Comparison of ENCODE assay signal across 12 cellular contexts in the genomic region with DNA sequence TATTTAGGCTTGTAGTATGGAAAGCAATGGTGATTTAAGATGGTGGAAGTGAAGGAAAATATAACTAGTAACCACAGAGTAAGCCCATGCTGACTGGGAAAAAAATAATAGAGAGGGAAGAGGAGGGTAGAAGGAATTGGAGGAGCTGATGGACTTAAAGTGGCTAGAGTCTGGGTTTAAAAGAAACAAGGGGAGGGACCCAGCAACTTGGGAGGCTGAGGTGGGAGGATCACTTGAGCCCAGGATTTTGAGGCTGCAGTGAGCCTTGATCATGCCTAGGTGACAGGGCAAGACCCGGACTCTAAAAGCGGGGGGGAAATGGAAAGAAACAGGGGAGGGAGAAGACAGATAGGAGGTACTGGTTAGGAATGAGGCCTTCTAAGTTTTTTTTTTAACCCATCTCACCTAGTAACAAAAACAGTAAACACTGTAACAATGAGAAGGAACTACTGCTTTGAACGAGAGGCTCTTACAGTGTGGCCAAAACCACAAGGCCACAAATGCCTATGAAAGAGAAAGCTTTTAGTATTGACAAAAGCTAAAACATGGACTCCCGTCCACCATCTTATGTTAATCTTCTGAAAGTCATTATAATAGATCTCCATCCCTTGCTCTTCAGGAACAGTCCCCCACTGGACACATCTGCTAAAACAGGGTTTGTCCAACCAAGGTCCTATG.
DNase-seq lines count a peak whose midpoint lies in the region; ATAC-seq lines count a peak whose summit lies in the region.
"Had no signal": no experiment of that assay in that cellular context is flagged by ENCODE, and none has a peak within 500 bp of the region (broad histone marks: within the 10 kb centered on the region; RNA-seq: fewer than 3 reads in every experiment).

No MANE protein-coding gene starts in this region.

- H3K27ac Mint-ChIP-seq in effector memory CD8-positive, alpha-beta T cell, result peak overlapping the region; percentile 13 to 47
- H3K27ac Mint-ChIP-seq: T-cell had no signal

- H3K27me3 Mint-ChIP-seq in effector memory CD8-positive, alpha-beta T cell, result no peaks in the 10 kb centered on the region
- H3K27me3 Mint-ChIP-seq: T-cell had no signal

- peaks cover 0 to under 1% of the 10 kb centered on the region in 2 donors for H3K9me3 Mint-ChIP-seq in effector memory CD8-positive, alpha-beta T cell

- no peak for DNase-seq in effector memory CD8-positive, alpha-beta T cell
- DNase-seq in SIG-M5 (lab: John Stamatoyannopoulos, UW) (no peak), NCI-H1694 (lab: John Stamatoyannopoulos, UW) (no peak), activated gamma-delta T cell treated with Interleukin-2 at 50 U/mL for 16 hours (no peak), hypothalamus (lab: John Stamatoyannopoulos, UW) (no peak)
- DNase-seq: activated effector memory CD4-positive, alpha-beta T cell treated with Interleukin-2 at 50 U/mL for 16 hours; HCEC 1CT; NCI-H2081 treated with DMSO at 0.1 percent for 48 hours; T-cell had no signal

- H3K4me1 Mint-ChIP-seq in effector memory CD8-positive, alpha-beta T cell (ENCODE audit: low read depth in 2 of 2), result peaks cover 19% of the 10 kb centered on the region in 2 donors

- H3K4me3 Mint-ChIP-seq in effector memory CD8-positive, alpha-beta T cell, result no peak overlapping the region
- H3K4me3 Mint-ChIP-seq: T-cell had no signal

- ATAC-seq in GM18861 (IDR thresholded peaks at IDR 0.05; ENCODE audit: unreplicated experiment) (peak; percentile 67), GM21825 (IDR thresholded peaks at IDR 0.05; ENCODE audit: unreplicated experiment) (peak; percentile 50), HG03521 (IDR thresholded peaks at IDR 0.05; ENCODE audit: unreplicated experiment) (peak; percentile 72)
- peak; percentile 59 for ATAC-seq in effector memory CD8-positive, alpha-beta T cell (replicated peaks)
- ATAC-seq: T-cell had no signal

- H3K36me3 Mint-ChIP-seq in effector memory CD8-positive, alpha-beta T cell (ENCODE audit: insufficient read depth), result no peaks in the 10 kb centered on the region
